8 cellular contexts compared by ENCODE assay signal in the genomic region with DNA sequence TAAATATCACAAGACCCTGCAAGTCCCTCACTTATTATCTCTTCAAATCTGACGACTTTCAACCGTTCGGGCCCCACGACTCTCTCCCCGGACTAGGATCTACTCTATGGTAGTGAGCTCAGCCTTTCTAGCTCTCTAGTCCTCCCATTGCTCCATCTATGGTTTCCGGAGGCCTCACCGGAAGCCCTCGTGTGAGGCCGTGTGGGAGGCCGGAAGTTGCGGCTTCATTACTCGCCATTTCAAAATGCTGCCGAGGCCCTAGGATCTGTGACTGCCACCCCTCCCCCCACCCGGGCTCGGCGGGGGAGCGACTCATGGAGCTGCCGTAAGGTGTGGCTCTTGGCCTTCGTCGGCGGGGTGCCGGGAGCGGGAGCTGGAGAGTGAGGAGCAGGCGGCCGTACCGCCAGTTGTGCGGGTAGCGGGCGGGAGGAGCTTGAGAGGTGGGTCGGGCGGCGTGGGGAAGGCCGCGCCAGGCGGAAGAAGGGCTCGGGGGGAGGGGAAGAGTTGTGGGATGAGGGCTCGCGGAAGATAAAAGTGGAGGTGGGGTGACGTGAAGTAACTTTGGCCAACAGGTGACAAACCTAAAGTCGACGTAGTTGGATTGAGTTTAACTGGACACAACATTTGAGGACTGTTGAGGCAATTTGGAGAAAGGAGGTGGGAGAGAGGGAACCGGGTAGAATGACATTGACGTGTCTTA. TPM values are rescaled to one million over a fixed set of nuclear protein-coding genes. Genes with fewer than 3 reads are reported as not detected.
DNase-seq lines count a peak whose midpoint lies in the region; ATAC-seq and TF ChIP-seq lines count a peak whose summit lies in the region.

Gene MDM4, plus strand, starts transcription at position 227 of the 700 bp plus-strand sequence. CDS start 9,113 bp downstream, outside the sequence.

- no peaks in the 10 kb centered on the region for H3K9me3 Mint-ChIP-seq in activated naive CD4-positive, alpha-beta T cell treated with anti-CD3 and anti-CD28 coated beads for 36 hours

- peaks cover 27% of the 10 kb centered on the region for H3K36me3 Mint-ChIP-seq in activated naive CD4-positive, alpha-beta T cell treated with anti-CD3 and anti-CD28 coated beads for 36 hours (ENCODE audit: low read depth)

- peak within 1 kb of the TSS; percentile 99 for H3K9ac ChIP-seq in SK-N-MC (ENCODE audit: insufficient read length)

- TF ChIP-seq CTCF in GM06990 (IDR thresholded peaks at IDR 0.05; ENCODE audit: insufficient read depth, low read length, poor library complexity, severe bottlenecking): no peak

- peaks cover 59% of the 10 kb centered on the region for H3K4me1 Mint-ChIP-seq in activated naive CD4-positive, alpha-beta T cell treated with anti-CD3 and anti-CD28 coated beads for 36 hours (ENCODE audit: low read depth)

- peak; percentile 78 for ATAC-seq in HG02610 (IDR thresholded peaks at IDR 0.05; ENCODE audit: unreplicated experiment)

- CTCF ChIA-PET in activated naive CD4-positive, alpha-beta T cell treated with anti-CD3 and anti-CD28 coated beads for 36 hours (lab: Charles Lee): interaction anchor here (0.6 to 2.5 kb wide), 10 partner anchors 9 to 291 kb away, joined by 3 to 17 read pairs (median 7); no protein-coding TSS in a partner anchor

- H3K36me3 ChIP-seq in GM06990 (ENCODE audit: control insufficient read depth, insufficient read depth, low read length): 0 out of 2 replicates have a peak, but pooled peaks cover 1% of the 10 kb centered on the region
- peaks cover 38% of the 10 kb centered on the region for H3K36me3 ChIP-seq in SK-N-MC (ENCODE audit: insufficient read depth, low read length)

- DNase-seq in GM06990 (ENCODE audit: extremely low read depth, insufficient read length): peak; percentile 96
- peak; percentile 98 for DNase-seq in NCI-H1092 (lab: John Stamatoyannopoulos, UW)
- DNase-seq in SK-N-MC (ENCODE audit: low read depth, low spot score): peak; percentile 91
- DNase-seq in activated naive CD4-positive, alpha-beta T cell treated with anti-CD3 and anti-CD28 coated beads for 36 hours: peak; percentile 97
- peak; percentile 82 for DNase-seq in germinal center (ENCODE audit: low spot score)
- DNase-seq in nucleus accumbens (lab: John Stamatoyannopoulos, UW): peak; percentile 56 to 94 (median 86)
- DNase-seq in superior temporal gyrus (ENCODE audit: extremely low spot score): peak; percentile 98

- peak within 1 kb of the TSS; percentile 72 for H3K27ac Mint-ChIP-seq in activated naive CD4-positive, alpha-beta T cell treated with anti-CD3 and anti-CD28 coated beads for 36 hours

- intact Hi-C loops in activated naive CD4-positive, alpha-beta T cell treated with anti-CD3 and anti-CD28 coated beads for 36 hours (cut with micrococcal nuclease): loop anchor here (1.0 to 10.0 kb wide), 8 partner anchors 9 to 1702 kb away; partner anchors contain the start of genes PCAT6, PIK3C2B and RBBP5

- H3K4me3 Mint-ChIP-seq in activated naive CD4-positive, alpha-beta T cell treated with anti-CD3 and anti-CD28 coated beads for 36 hours: no peak within 1 kb of the TSS

- no peaks in the 10 kb centered on the region for H3K27me3 Mint-ChIP-seq in activated naive CD4-positive, alpha-beta T cell treated with anti-CD3 and anti-CD28 coated beads for 36 hours (ENCODE audit: low read depth)

- H3K27ac ChIP-seq in SK-N-MC: peak within 1 kb of the TSS; percentile 96

- H3K4me3 ChIP-seq in GM06990 (replicated peaks; ENCODE audit: low read depth, low read length) (peak within 1 kb of the TSS; percentile 63), SK-N-MC (peak within 1 kb of the TSS; percentile 99)

- no peaks in the 10 kb centered on the region for H3K9me3 ChIP-seq in SK-N-MC (ENCODE audit: low read depth, low read length)

- H3K27me3 ChIP-seq in GM06990 (replicated peaks; ENCODE audit: control insufficient read depth, insufficient read depth, low read length): no peaks in the 10 kb centered on the region

RNA-seq across cellular contexts. Expression of gene MDM4, which starts in this region (rescaled TPM):
- 100 to 1,000 TPM; 109 TPM for total RNA-seq in activated naive CD4-positive, alpha-beta T cell treated with anti-CD3 and anti-CD28 coated beads for 36 hours

Comparison
In these comparisons a context has a peak if more than half of its experiments do, and no peak if none do; other contexts are left out.
1. Peak in every context shown above with its lines: DNase-seq, ATAC-seq, H3K4me3 ChIP-seq and H3K27ac ChIP-seq.